ENCODE assay signal across 8 cellular contexts in the genomic region with DNA sequence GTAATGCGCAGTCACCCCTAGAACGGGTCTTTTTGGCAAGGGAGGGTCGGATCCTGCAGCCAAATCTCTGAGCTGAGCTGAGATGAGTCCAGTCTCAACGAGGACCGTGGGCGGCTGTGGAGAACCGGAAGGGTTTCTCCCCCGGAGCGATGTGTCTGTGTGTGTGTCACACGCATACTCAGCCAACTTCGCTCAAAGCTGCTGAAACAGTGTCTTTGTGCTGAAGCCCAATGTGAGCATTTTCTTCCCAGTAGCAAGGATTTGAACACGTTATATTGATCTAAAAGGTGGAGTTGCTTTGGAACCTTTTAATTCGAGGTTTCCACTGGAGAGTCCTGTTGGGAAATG. TPM values are rescaled to one million over a fixed set of nuclear protein-coding genes. Genes with fewer than 3 reads are reported as not detected.
DNase-seq lines count a peak whose midpoint lies in the region; ATAC-seq and TF ChIP-seq lines count a peak whose summit lies in the region.

No MANE protein-coding gene starts in this region.

- TF ChIP-seq CTCF in chondrocyte (IDR thresholded peaks at IDR 0.05) (peak; percentile 30), mesothelial cell of epicardium (IDR thresholded peaks at IDR 0.05; ENCODE audit: unreplicated experiment) (no peak)

- H3K4me3 Mint-ChIP-seq in chondrocyte (ENCODE audit: unreplicated experiment): peak overlapping the region; percentile 80
- H3K4me3 Mint-ChIP-seq in mesothelial cell of epicardium: peak overlapping the region; percentile 60

- H3K9me3 Mint-ChIP-seq in chondrocyte (ENCODE audit: low read depth): no peaks in the 10 kb centered on the region
- no peaks in the 10 kb centered on the region for H3K9me3 Mint-ChIP-seq in mesothelial cell of epicardium

- no peak for ATAC-seq in GM18505 (IDR thresholded peaks at IDR 0.05; ENCODE audit: unreplicated experiment)
- ATAC-seq in HG03135 (IDR thresholded peaks at IDR 0.05; ENCODE audit: unreplicated experiment): no peak

- H3K4me1 Mint-ChIP-seq in chondrocyte (ENCODE audit: low read depth): peaks cover 52% of the 10 kb centered on the region
- peaks cover 17% of the 10 kb centered on the region for H3K4me1 Mint-ChIP-seq in mesothelial cell of epicardium

- no peak for TF ChIP-seq POLR2A in GM18505 (IDR thresholded peaks at IDR 0.05; ENCODE audit: borderline replicate concordance, extremely low read depth, insufficient read depth, insufficient read length)

- H3K27me3 Mint-ChIP-seq in chondrocyte (ENCODE audit: low read depth): no peaks in the 10 kb centered on the region
- peaks cover 53% of the 10 kb centered on the region for H3K27me3 Mint-ChIP-seq in mesothelial cell of epicardium (ENCODE audit: low read depth)

- DNase-seq in AG08396 (ENCODE audit: low spot score): peak; percentile 67
- DNase-seq in HT1080 (ENCODE audit: low read depth): peak; percentile 39
- DNase-seq in chondrocyte (ENCODE audit: low spot score): no peak
- DNase-seq in mesothelial cell of epicardium (ENCODE audit: low spot score in 2 of 2, unreplicated experiment in 2 of 2): no peak
- DNase-seq in globus pallidus (ENCODE audit: low spot score): no peak
- no peak for DNase-seq in NCI-H1694 treated with DMSO at 0.1 percent for 48 hours (lab: John Stamatoyannopoulos, UW)

- H3K36me3 Mint-ChIP-seq in chondrocyte (ENCODE audit: low read depth) (peaks cover 1% of the 10 kb centered on the region), mesothelial cell of epicardium (peaks cover 13% of the 10 kb centered on the region)

- H3K27ac Mint-ChIP-seq in chondrocyte (ENCODE audit: unreplicated experiment) (peak overlapping the region; percentile 91), mesothelial cell of epicardium (no peak overlapping the region)

RNA-seq across cellular contexts. Expression of gene CELSR1, which starts 1.4 kb away (rescaled TPM):
- 14.9 and 17.9 TPM in 2 replicates for total RNA-seq in HT1080 (2014; rRNA removed; shearing (Covaris generic))
- polyA plus RNA-seq in HT1080 (2015; cell fraction: cytosol; rRNA removed): 14.0 and 14.9 TPM in 2 replicates
- polyA plus RNA-seq in HT1080 (2015; cell fraction: nucleus; rRNA removed): 35.9 and 40.5 TPM in 2 replicates
- total RNA-seq in chondrocyte (27.9 to 42.7 TPM (median 29.8 TPM) in 3 replicates), mesothelial cell of epicardium (17.8 to 18.8 TPM (median 18.4 TPM) in 3 replicates)

Comparison
In these comparisons a context has a peak if more than half of its experiments do, and no peak if none do; other contexts are left out.
1. DNase-seq: peak in AG08396 (single experiment) and HT1080 (single experiment); none in chondrocyte (single experiment), mesothelial cell of epicardium (0 of 2), globus pallidus (single experiment) and NCI-H1694 treated with DMSO at 0.1 percent for 48 hours (single experiment).